In the genomic region with DNA sequence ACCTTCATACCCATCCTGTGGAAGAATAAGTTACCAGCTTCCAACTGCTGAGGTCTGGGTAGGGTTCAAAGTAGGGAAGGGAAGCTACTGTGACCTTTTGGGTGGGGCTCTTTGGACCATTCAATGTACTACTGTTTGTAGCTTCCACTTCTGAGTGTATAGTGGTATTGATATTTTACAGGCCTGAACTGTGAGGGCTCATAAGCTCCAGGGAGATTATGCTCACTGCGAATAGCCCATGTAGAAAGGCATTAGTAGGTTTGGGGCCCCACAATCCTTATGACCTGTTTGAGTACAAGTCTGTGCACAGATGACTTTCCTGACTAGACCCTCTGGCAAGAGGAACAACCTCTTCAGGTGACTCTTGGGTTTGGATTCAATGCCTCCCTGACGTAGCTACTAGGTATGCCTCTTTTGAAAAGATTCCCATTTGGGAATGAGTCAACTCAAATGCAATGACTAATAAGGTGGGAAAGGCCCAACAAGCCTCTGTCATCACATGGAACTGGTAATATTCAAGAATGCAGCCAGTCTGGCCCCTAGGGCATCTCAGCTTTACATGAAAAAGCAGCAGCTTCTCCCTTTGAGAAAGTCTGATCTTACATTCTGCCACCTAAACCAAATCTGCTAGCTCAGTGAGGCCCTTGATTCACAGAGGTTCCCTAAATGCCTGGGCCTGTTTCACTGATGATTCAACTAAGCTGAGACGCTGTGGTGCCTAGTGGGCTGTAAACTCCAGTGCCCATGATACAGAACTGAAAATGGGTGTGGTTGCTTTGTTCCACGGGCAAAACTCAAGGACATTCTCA, we compare ENCODE assay signal across 8 cellular contexts.
DNase-seq lines count a peak whose midpoint lies in the region; ATAC-seq, FAIRE-seq and TF ChIP-seq lines count a peak whose summit lies in the region.

No MANE protein-coding gene starts in this region.

- no peak overlapping the region for H3K4me3 ChIP-seq in IMR-90 (ENCODE audit: insufficient read depth, low read depth, low read length)
- H3K4me3 ChIP-seq in bronchial epithelial cell (ENCODE audit: low read depth, low read length), result no peak overlapping the region

- peaks cover 8% of the 10 kb centered on the region for H3K4me1 ChIP-seq in IMR-90 (ENCODE audit: control insufficient read depth, insufficient read depth, low read length)

- peaks cover 87 to 93% of the 10 kb centered on the region in 2 donors for H3K4me1 Mint-ChIP-seq in natural killer cell

- H3K27ac Mint-ChIP-seq in natural killer cell, result peak overlapping the region; percentile 82 to 86

- H3K36me3 ChIP-seq in IMR-90 (ENCODE audit: control insufficient read depth, insufficient read depth, low read length) (no peaks in the 10 kb centered on the region), bronchial epithelial cell (ENCODE audit: control insufficient read depth, insufficient read depth, low read length) (no peaks in the 10 kb centered on the region)

- ATAC-seq in GM21528 (IDR thresholded peaks at IDR 0.05; ENCODE audit: low FRiP score, unreplicated experiment) (peak; percentile 57), IMR-90 (ENCODE audit: low read depth) (peak; percentile 87), natural killer cell (peak; percentile 29 to 45 (median 36))

- H3K79me1 ChIP-seq in IMR-90 (ENCODE audit: low read depth in 1 of 2, low read length in 2 of 2), result peaks cover 41 to 81% of the 10 kb centered on the region in 2 experiments

- H4K20me1 ChIP-seq in IMR-90 (ENCODE audit: insufficient read depth, low read length), result peaks cover 25% of the 10 kb centered on the region

- H3K27ac ChIP-seq in IMR-90 (ENCODE audit: insufficient read depth, low read length), result peak overlapping the region; percentile 14; the same call in 1 of the 2 replicates

- WGBS in IMR-90 (ENCODE audit: extremely low coverage in 2 of 2, insufficient read length in 1 of 2), 2 experiments, result no CpG with 5 or more reads among the region's 4 CpGs

- no peaks in the 10 kb centered on the region for H3K36me3 Mint-ChIP-seq in natural killer cell

- no peak for TF ChIP-seq POLR2A in IMR-90 (IDR thresholded peaks at IDR 0.05; ENCODE audit: low read depth, low read length)

- POLR2A ChIA-PET in IMR-90 (lab: Charles Lee; ENCODE audit: unreplicated experiment), result no interaction called here

- no peaks in the 10 kb centered on the region for H3K9me3 Mint-ChIP-seq in natural killer cell

- peak overlapping the region; percentile 39; the same call in 1 of the 2 replicates for H3K56ac ChIP-seq in IMR-90 (ENCODE audit: extremely low read depth, insufficient read depth, low read length)

- H4K5ac ChIP-seq in IMR-90 (ENCODE audit: low read depth, low read length), result no peak overlapping the region

- H2AK9ac ChIP-seq in IMR-90 (replicated peaks; ENCODE audit: low read depth, low read length, poor library complexity), result peak overlapping the region; percentile 92

- H3K18ac ChIP-seq in IMR-90 (ENCODE audit: low read depth, low read length), result no peak overlapping the region

- H2BK20ac ChIP-seq in IMR-90 (ENCODE audit: low read depth, low read length), result peak overlapping the region; percentile 53; the same call in 1 of the 2 replicates

- H2BK15ac ChIP-seq in IMR-90 (ENCODE audit: low read depth, low read length), result 0 out of 3 replicates have a peak overlapping the region, but pooled peaks have one; percentile 10

- CTCF ChIA-PET in IMR-90 (lab: Yijun Ruan, JAX), result interaction anchor here (1.0 to 2.9 kb wide), 2 partner anchors 16 to 55 kb away, joined by 3 to 10 read pairs; no protein-coding TSS in a partner anchor

- H2BK5ac ChIP-seq in IMR-90 (ENCODE audit: low read depth, low read length, poor library complexity, severe bottlenecking), result peak overlapping the region; percentile 89

- H3K27me3 ChIP-seq in IMR-90 (ENCODE audit: control insufficient read depth, insufficient read depth, low read length) (no peaks in the 10 kb centered on the region), bronchial epithelial cell (ENCODE audit: control insufficient read depth, insufficient read depth, low read length) (no peaks in the 10 kb centered on the region)

- peak overlapping the region; percentile 7 to 41; a peak in 3 of 4 replicates for H4K8ac ChIP-seq in IMR-90 (ENCODE audit: low read depth in 2 of 2, low read length in 2 of 2)

- dilution Hi-C loops in IMR-90 (cut with HindIII; ENCODE audit: low sequenced_read_pairs, unreplicated experiment), result no loop called here

- no peaks in the 10 kb centered on the region for H3K27me3 Mint-ChIP-seq in natural killer cell (ENCODE audit: low read depth in 2 of 2)

- H2AFZ ChIP-seq in IMR-90 (replicated peaks; ENCODE audit: low read length, poor library complexity), result peak overlapping the region; percentile 82

- H4K91ac ChIP-seq in IMR-90 (ENCODE audit: insufficient read depth, low read depth, low read length), result peak overlapping the region; percentile 79; the same call in 1 of the 2 replicates

- BruUV-seq in IMR-90 (replicated peaks; lab: Mats Ljungman, UMichigan), result no TSS peak

- intact Hi-C loops in IMR-90 (cut with micrococcal nuclease) (loop anchor here (5.0 kb wide), 1 partner anchor 36 kb away; no protein-coding TSS in a partner anchor), natural killer cell (cut with micrococcal nuclease) (no loop called here)

- H3K4me3 Mint-ChIP-seq in natural killer cell, result peak overlapping the region; percentile 37

- peak overlapping the region; percentile 34; the same call in 1 of the 2 replicates for H3K4me2 ChIP-seq in IMR-90 (ENCODE audit: low read depth, low read length)

- H3K23ac ChIP-seq in IMR-90 (ENCODE audit: low read depth, low read length), result peak overlapping the region; percentile 36; the same call in 1 of the 2 replicates

- TF ChIP-seq CTCF in IMR-90 (conservative IDR thresholded peaks at IDR 0.05; ENCODE audit: low read depth, low read length), result no peak
- no peak for TF ChIP-seq CTCF in bronchial epithelial cell (IDR thresholded peaks at IDR 0.05; ENCODE audit: insufficient read depth, low read length, severe bottlenecking)
- no peak for TF ChIP-seq CTCF in natural killer cell (IDR thresholded peaks at IDR 0.05)

- FAIRE-seq in bronchial epithelial cell (lab: Jason Lieb, UNC), result peak; percentile 96

- DNase-seq in GM04503 (ENCODE audit: low read depth), result peak; percentile 72
- DNase-seq in IMR-90, result peak; percentile 95
- peak; percentile 100 for DNase-seq in bronchial epithelial cell (ENCODE audit: low read depth)
- DNase-seq in natural killer cell, result no peak
- DNase-seq in cerebellar nuclear complex (lab: John Stamatoyannopoulos, UW), result no peak
- no peak for DNase-seq in NCI-H1930 (lab: John Stamatoyannopoulos, UW)
- no peak for DNase-seq in DMS79 treated with DMSO at 0.1 percent for 48 hours (lab: John Stamatoyannopoulos, UW)

- peak overlapping the region; percentile 81 for H2AK5ac ChIP-seq in IMR-90 (ENCODE audit: low read depth, low read length)

- TF ChIP-seq RAD21 in IMR-90 (IDR thresholded peaks at IDR 0.05; ENCODE audit: low read length), result no peak

- in situ Hi-C loops in IMR-90 (cut with MboI; ENCODE audit: low sequenced_read_pairs), result no loop called here

- no peaks in the 10 kb centered on the region for H3K9me3 ChIP-seq in IMR-90 (ENCODE audit: control insufficient read depth, insufficient read depth, low read length)

- peak overlapping the region; percentile 85 for H3K14ac ChIP-seq in IMR-90 (replicated peaks; ENCODE audit: low read depth, low read length)

- H2BK120ac ChIP-seq in IMR-90 (ENCODE audit: low read depth, low read length), result peak overlapping the region; percentile 63; the same call in 1 of the 2 replicates

- no peak overlapping the region for H3K9ac ChIP-seq in IMR-90 (ENCODE audit: low read depth, low read length)

- H3K9me1 ChIP-seq in IMR-90 (ENCODE audit: insufficient read depth, low read length), result peaks cover 17% of the 10 kb centered on the region

- peak overlapping the region; percentile 80 for H3K4ac ChIP-seq in IMR-90 (ENCODE audit: low read depth, low read length)

TF ChIP-seq in IMR-90, 13 proteins besides CTCF, POLR2A, EP300 and RAD21:
- TF ChIP-seq BHLHE40 (IDR thresholded peaks at IDR 0.05; ENCODE audit: low read depth, low read length) (peak; percentile 5; the same call in 1 of the 2 replicates), FOS (IDR thresholded peaks at IDR 0.05; ENCODE audit: low read depth, low read length) (peak; percentile 85), NFE2L2 (IDR thresholded peaks at IDR 0.05; ENCODE audit: low read depth, low read length) (no peak), CEBPB (IDR thresholded peaks at IDR 0.05; ENCODE audit: low read depth, low read length) (peak; percentile 64)

Comparison
In these comparisons a context has a peak if more than half of its experiments do, and no peak if none do; other contexts are left out.
1. DNase-seq: peak in GM04503 (single experiment), IMR-90 (single experiment) and bronchial epithelial cell (single experiment); none in natural killer cell (single experiment), cerebellar nuclear complex (0 of 2), NCI-H1930 (0 of 2) and DMS79 treated with DMSO at 0.1 percent for 48 hours (single experiment).
2. ATAC-seq: peak in every context shown above with its lines; median percentile 87 in IMR-90; 57 in GM21528; 36 in natural killer cell.